8 cellular contexts compared by ENCODE assay signal in the genomic region with DNA sequence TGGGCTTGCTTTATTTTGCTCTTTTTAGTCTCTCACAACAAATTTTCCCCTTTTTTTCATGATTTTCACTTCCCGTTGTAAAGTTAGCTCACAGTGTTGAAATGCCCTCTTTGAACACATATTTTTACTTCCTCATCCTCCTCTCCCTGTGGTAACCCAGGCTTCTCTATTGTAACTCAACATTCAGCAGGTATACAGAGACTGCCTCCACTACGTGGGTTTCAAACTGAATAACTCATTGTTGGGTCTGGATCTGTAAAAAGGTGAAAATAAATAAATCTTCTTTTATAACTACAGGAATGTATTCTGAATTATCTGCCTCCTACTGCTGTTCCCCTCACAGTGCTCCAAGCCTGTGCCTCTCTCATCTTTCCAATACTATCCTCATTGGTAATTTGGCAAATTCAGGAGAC.
DNase-seq lines count a peak whose midpoint lies in the region; ATAC-seq and TF ChIP-seq lines count a peak whose summit lies in the region.

No MANE protein-coding gene starts in this region.

- no peak overlapping the region for H2AFZ ChIP-seq in PC-3 (ENCODE audit: low read length)

- H3K27me3 Mint-ChIP-seq in effector memory CD8-positive, alpha-beta T cell = no peaks in the 10 kb centered on the region

- no TSS peak for BruUV-seq in PC-3 (replicated peaks; lab: Mats Ljungman, UMichigan)

- peaks cover 42% of the 10 kb centered on the region for H3F3A ChIP-seq in PC-3 (ENCODE audit: low read length, unreplicated experiment)

- peak overlapping the region in 1 of 2 donors; percentile 33 for H3K27ac Mint-ChIP-seq in effector memory CD8-positive, alpha-beta T cell

- TF ChIP-seq POLR2A in upper lobe of left lung (IDR thresholded peaks at IDR 0.05) = peak in 1 of 4 donors; percentile 73

- CTCF ChIA-PET in PC-3 (lab: Charles Lee) = interaction anchor here (0.6 to 2.7 kb wide), 2 partner anchors 36 to 137 kb away, joined by 3 to 7 read pairs; no protein-coding TSS in a partner anchor

- peak overlapping the region; percentile 92 for H3K4me2 ChIP-seq in PC-3 (ENCODE audit: low read length)

- H3K27me3 ChIP-seq in left ventricle myocardium inferior (ENCODE audit: low read depth) (peaks cover 73% of the 10 kb centered on the region), PC-3 (ENCODE audit: low read length) (no peaks in the 10 kb centered on the region), upper lobe of left lung (no peaks in the 10 kb centered on the region)

- H3K4me3 ChIP-seq in left ventricle myocardium inferior (no peak overlapping the region), PC-3 (ENCODE audit: low read length) (peak overlapping the region; percentile 95), upper lobe of left lung (peak overlapping the region in 3 of 4 donors; percentile 61 to 92 (median 66))

- H3K4me1 ChIP-seq in left ventricle myocardium inferior (peaks cover 22% of the 10 kb centered on the region), PC-3 (ENCODE audit: insufficient read depth, low read length) (peaks cover 58% of the 10 kb centered on the region), upper lobe of left lung (peaks cover 8 to 40% (median 27%) of the 10 kb centered on the region in 4 donors)

- POLR2A ChIA-PET in PC-3 (lab: Charles Lee; ENCODE audit: unreplicated experiment) = no interaction called here

- peak overlapping the region in 1 of 2 donors; percentile 15 for H3K4me3 Mint-ChIP-seq in effector memory CD8-positive, alpha-beta T cell

- no peaks in the 10 kb centered on the region for H3K9me2 ChIP-seq in PC-3 (replicated peaks; ENCODE audit: low read length)

- no peak overlapping the region for H3K27ac ChIP-seq in left ventricle myocardium inferior (replicated peaks)
- H3K27ac ChIP-seq in PC-3 (ENCODE audit: low read length) = peak overlapping the region; percentile 97
- H3K27ac ChIP-seq in upper lobe of left lung = peak overlapping the region; percentile 93 to 98 (median 94)

- intact Hi-C loops in Right ventricle myocardium inferior (cut with DNase I) = loop anchor here (10.0 kb wide), 3 partner anchors 322 to 1052 kb away; no protein-coding TSS in a partner anchor
- intact Hi-C loops in left ventricle myocardium inferior (cut with micrococcal nuclease) = no loop called here
- intact Hi-C loops in PC-3 (cut with micrococcal nuclease) = loop anchor here (1.0 to 10.0 kb wide), 5 partner anchors 36 to 1142 kb away; no protein-coding TSS in a partner anchor

- H3K9me3 ChIP-seq in left ventricle myocardium inferior (replicated peaks) (no peaks in the 10 kb centered on the region), PC-3 (ENCODE audit: low read length) (no peaks in the 10 kb centered on the region), upper lobe of left lung (no peaks in the 10 kb centered on the region)

- TF ChIP-seq EP300 in upper lobe of left lung (IDR thresholded peaks at IDR 0.05) = peak in 1 of 4 donors; percentile 5

- peaks cover 33 to 50% of the 10 kb centered on the region in 2 donors for H3K4me1 Mint-ChIP-seq in effector memory CD8-positive, alpha-beta T cell (ENCODE audit: low read depth in 2 of 2)

- H3K9ac ChIP-seq in PC-3 (ENCODE audit: low read length) = peak overlapping the region; percentile 87

- no peak for DNase-seq in Right ventricle myocardium inferior (ENCODE audit: missing footprints)
- no peak for DNase-seq in left ventricle myocardium inferior
- no peak for DNase-seq in PC-3
- DNase-seq in fibroblast of peridontal ligament (ENCODE audit: extremely low read depth) = peak; percentile 43
- no peak for DNase-seq in upper lobe of left lung
- no peak for DNase-seq in SHP77 treated with DMSO at 0.1 percent for 48 hours (lab: John Stamatoyannopoulos, UW)
- DNase-seq in effector memory CD8-positive, alpha-beta T cell = no peak

- no peaks in the 10 kb centered on the region for H3K9me3 Mint-ChIP-seq in effector memory CD8-positive, alpha-beta T cell

- H3K36me3 Mint-ChIP-seq in effector memory CD8-positive, alpha-beta T cell (ENCODE audit: insufficient read depth) = peaks cover 55% of the 10 kb centered on the region

- 30 to 45% methylated on average over 2 of the region's 2 CpGs for WGBS in upper lobe of left lung, 2 donors

- peak; percentile 45 for ATAC-seq in Right ventricle myocardium inferior
- ATAC-seq in PC-3 = no peak
- peak; percentile 52 to 54 for ATAC-seq in upper lobe of left lung (ENCODE audit: low FRiP score in 2 of 2)
- ATAC-seq in GM18858 (IDR thresholded peaks at IDR 0.05; ENCODE audit: unreplicated experiment) = no peak
- no peak for ATAC-seq in effector memory CD8-positive, alpha-beta T cell (replicated peaks)

- peaks cover 89% of the 10 kb centered on the region for H3K79me2 ChIP-seq in PC-3 (ENCODE audit: low read length)

- H3K36me3 ChIP-seq in left ventricle myocardium inferior = no peaks in the 10 kb centered on the region
- H3K36me3 ChIP-seq in PC-3 (ENCODE audit: low read depth, low read length) = peaks cover 63% of the 10 kb centered on the region
- peaks cover 0 to 24% (median 0%) of the 10 kb centered on the region in 4 donors for H3K36me3 ChIP-seq in upper lobe of left lung

- peaks cover 81% of the 10 kb centered on the region for H4K20me1 ChIP-seq in PC-3 (ENCODE audit: low read length)

- TF ChIP-seq CTCF in left ventricle myocardium inferior (IDR thresholded peaks at IDR 0.05; ENCODE audit: borderline replicate concordance) (no peak), PC-3 (conservative IDR thresholded peaks at IDR 0.05; ENCODE audit: low read depth, low read length) (no peak), upper lobe of left lung (IDR thresholded peaks at IDR 0.05) (no peak)

Comparison
In these comparisons a context has a peak if more than half of its experiments do, and no peak if none do; other contexts are left out.
1. ATAC-seq: peak in Right ventricle myocardium inferior (single experiment) and upper lobe of left lung (2 of 2); none in PC-3 (single experiment), GM18858 (single experiment) and effector memory CD8-positive, alpha-beta T cell (single experiment).